ENCODE assay signal across 15 cellular contexts in genomic region chr11:72244317-72245231, GRCh38. TPM values are rescaled to one million over a fixed set of nuclear protein-coding genes. Genes with fewer than 3 reads are reported as not detected.
DNase-seq lines count a peak whose midpoint lies in the region; TF ChIP-seq lines count a peak whose summit lies in the region.
"Had no signal": no experiment of that assay in that cellular context is flagged by ENCODE, and none has a peak within 500 bp of the region (broad histone marks: within the 10 kb centered on the region; RNA-seq: fewer than 3 reads in every experiment).

No MANE protein-coding gene starts in this region.

- H3K4me1 ChIP-seq in smooth muscle cell (ENCODE audit: low read depth), result peaks cover 6% of the 10 kb centered on the region
- peaks cover 0 to 33% (median 26%) of the 10 kb centered on the region in 4 donors for H3K4me1 ChIP-seq in tibial artery

- H3K36me3 ChIP-seq in smooth muscle cell (ENCODE audit: low read depth) (no peaks in the 10 kb centered on the region), tibial artery (no peaks in the 10 kb centered on the region)
- H3K36me3 ChIP-seq: ovary had no signal

- H3K27ac ChIP-seq in smooth muscle cell (ENCODE audit: low read depth) (no peak overlapping the region), tibial artery (no peak overlapping the region)
- H3K27ac ChIP-seq: HL-60, ovary had no signal

- TF ChIP-seq CTCF in smooth muscle cell (IDR thresholded peaks at IDR 0.05; ENCODE audit: borderline replicate concordance, insufficient read depth, poor library complexity, severe bottlenecking) (no peak), tibial artery (IDR thresholded peaks at IDR 0.05) (no peak)

- peak overlapping the region; percentile 83 for H3K4me2 ChIP-seq in smooth muscle cell

- intact Hi-C loops in tibial artery (cut with DNase I; ENCODE audit: low total_unique reads), result no loop called here

- H3K27me3 Mint-ChIP-seq in T-helper 1 cell treated with Interleukin-12 subunit alpha and Interleukin-12 subunit beta and Interleukin-4 antibody, amounts not matched to agents 30 μg/mL and 1 μg/mL, for 36 hours (ENCODE audit: low read depth), result peaks cover 37% of the 10 kb centered on the region

- H4K20me1 ChIP-seq in smooth muscle cell (ENCODE audit: low read depth), result no peaks in the 10 kb centered on the region

- H3K36me3 Mint-ChIP-seq in T-helper 1 cell treated with Interleukin-12 subunit alpha and Interleukin-12 subunit beta and Interleukin-4 antibody, amounts not matched to agents 30 μg/mL and 1 μg/mL, for 36 hours (ENCODE audit: low read depth), result peaks cover 8% of the 10 kb centered on the region

- whole genome bisulfite sequencing in smooth muscle cell (ENCODE audit: low lambda C conversion rate), result 3% methylated on average over 43 of the region's 49 CpGs

- H3K4me1 Mint-ChIP-seq in T-helper 1 cell treated with Interleukin-12 subunit alpha and Interleukin-12 subunit beta and Interleukin-4 antibody, amounts not matched to agents 30 μg/mL and 1 μg/mL, for 36 hours (ENCODE audit: low read depth), result peaks cover 12% of the 10 kb centered on the region

- no peaks in the 10 kb centered on the region for H3F3A ChIP-seq in smooth muscle cell (ENCODE audit: low read depth)

- H3K9me3 Mint-ChIP-seq in T-helper 1 cell treated with Interleukin-12 subunit alpha and Interleukin-12 subunit beta and Interleukin-4 antibody, amounts not matched to agents 30 μg/mL and 1 μg/mL, for 36 hours, result no peaks in the 10 kb centered on the region

- H3K4me3 Mint-ChIP-seq in T-helper 1 cell treated with Interleukin-12 subunit alpha and Interleukin-12 subunit beta and Interleukin-4 antibody, amounts not matched to agents 30 μg/mL and 1 μg/mL, for 36 hours, result peak overlapping the region; percentile 12

- H3K9me3 ChIP-seq in iPS-18c (ENCODE audit: control insufficient read depth, insufficient read depth, low read length) (no peaks in the 10 kb centered on the region), smooth muscle cell (replicated peaks; ENCODE audit: low read depth) (no peaks in the 10 kb centered on the region), tibial artery (no peaks in the 10 kb centered on the region)
- H3K9me3 ChIP-seq: ovary had no signal

- H3K27me3 ChIP-seq in smooth muscle cell (ENCODE audit: low read depth) (peaks cover 79% of the 10 kb centered on the region), tibial artery (peaks cover 12 to 79% of the 10 kb centered on the region in 2 donors)

- no peak overlapping the region for H3K9ac ChIP-seq in smooth muscle cell (ENCODE audit: low read depth)

- no peak overlapping the region for H2AFZ ChIP-seq in smooth muscle cell (ENCODE audit: low read depth)

- H3K27ac Mint-ChIP-seq in T-helper 1 cell treated with Interleukin-12 subunit alpha and Interleukin-12 subunit beta and Interleukin-4 antibody, amounts not matched to agents 30 μg/mL and 1 μg/mL, for 36 hours, result no peak overlapping the region

- DNase-seq in T-helper 1 cell (no peak), SK-N-DZ (ENCODE audit: low spot score) (peak; percentile 97), smooth muscle cell (lab: John Stamatoyannopoulos, UW; ENCODE audit: unreplicated experiment) (no peak), NCI-H1105 (lab: John Stamatoyannopoulos, UW) (no peak), tibial artery (no peak), DMS153 (lab: John Stamatoyannopoulos, UW) (no peak)
- DNase-seq: ACHN; activated naive CD4-positive, alpha-beta T cell treated with Interleukin-2 at 50 U/mL for 16 hours; effector CD4-positive, alpha-beta T cell; GF-D8; NCI-H187 treated with DMSO at 0.1 percent for 48 hours had no signal

- H3K4me3 ChIP-seq in iPS-18c (ENCODE audit: insufficient read depth, low read depth, low read length) (peak overlapping the region; percentile 65), smooth muscle cell (peak overlapping the region; percentile 45), tibial artery (peak overlapping the region in 1 of 2 donors; percentile 10)
- H3K4me3 ChIP-seq: ovary had no signal

- H3K79me2 ChIP-seq in smooth muscle cell (ENCODE audit: low read depth), result no peaks in the 10 kb centered on the region

RNA-seq across cellular contexts. Expression of gene PHOX2A, which starts 0.6 kb away (rescaled TPM):
- polyA plus RNA-seq in SK-N-DZ (2014; cell fraction: cytosol; rRNA removed), result 477 and 500 TPM in 2 replicates
- polyA plus RNA-seq in SK-N-DZ (2014; cell fraction: nucleus; rRNA removed), result 496 and 514 TPM in 2 replicates
- total RNA-seq in smooth muscle cell, result not detected in 2 replicates
- polyA plus RNA-seq in smooth muscle cell, result 0.13 TPM in 1 of 2 replicates, not detected in the other
- total RNA-seq: ovary had no signal
- polyA plus RNA-seq: ovary had no signal

RNA-seq across cellular contexts. Expression of gene INPPL1, which starts 20.0 kb away (rescaled TPM):
- 17.5 and 22.8 TPM in 2 replicates for polyA plus RNA-seq in SK-N-DZ (2014; cell fraction: cytosol; rRNA removed)
- polyA plus RNA-seq in SK-N-DZ (2014; cell fraction: nucleus; rRNA removed), result 91.0 and 116 TPM in 2 replicates
- total RNA-seq in smooth muscle cell, result 66.0 and 71.6 TPM in 2 replicates
- polyA plus RNA-seq in smooth muscle cell, result 95.6 and 104 TPM in 2 replicates

RNA-seq across cellular contexts. Expression of gene FOLR2, which starts 28.0 kb away (rescaled TPM):
- not detected in 2 replicates for polyA plus RNA-seq in SK-N-DZ (2014; cell fraction: cytosol; rRNA removed)
- polyA plus RNA-seq in SK-N-DZ (2014; cell fraction: nucleus; rRNA removed), result not detected in 2 replicates
- not detected in 2 replicates for total RNA-seq in smooth muscle cell
- polyA plus RNA-seq in smooth muscle cell, result not detected in 2 replicates

RNA-seq across cellular contexts. Expression of gene FOLR1, which starts 52.6 kb away (rescaled TPM):
- 0.51 and 1.5 TPM in 2 replicates for polyA plus RNA-seq in SK-N-DZ (2014; cell fraction: cytosol; rRNA removed)
- polyA plus RNA-seq in SK-N-DZ (2014; cell fraction: nucleus; rRNA removed), result 0.45 and 1.6 TPM in 2 replicates
- total RNA-seq in smooth muscle cell, result 8.5 and 9.4 TPM in 2 replicates
- polyA plus RNA-seq in smooth muscle cell, result 8.1 and 15.0 TPM in 2 replicates
